ENCODE assay signal across 10 cellular contexts in the genomic region with DNA sequence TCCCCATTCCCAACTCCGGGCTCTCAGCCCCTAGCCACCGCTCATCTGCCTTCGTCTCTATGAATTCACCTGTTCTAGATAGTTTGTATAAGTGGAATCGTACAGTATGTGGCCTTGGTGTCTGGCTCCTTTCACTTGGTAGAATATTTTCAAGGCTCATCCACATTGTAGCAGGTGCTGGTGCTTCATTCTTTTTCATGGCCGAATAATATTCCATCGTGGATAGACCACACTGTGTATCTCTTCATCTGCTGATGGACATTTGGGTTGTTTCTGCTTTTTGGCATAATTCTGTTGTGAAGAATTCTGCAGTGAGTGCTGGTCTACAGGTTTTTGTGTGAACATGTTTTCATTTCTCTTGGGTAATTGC.
DNase-seq lines count a peak whose midpoint lies in the region; ATAC-seq, FAIRE-seq and TF ChIP-seq lines count a peak whose summit lies in the region.
"Had no signal": no experiment of that assay in that cellular context is flagged by ENCODE, and none has a peak within 500 bp of the region (broad histone marks: within the 10 kb centered on the region; RNA-seq: fewer than 3 reads in every experiment).

No MANE protein-coding gene starts in this region.

- no peaks in the 10 kb centered on the region for H3K9me3 ChIP-seq in CD8-positive, alpha-beta T cell (ENCODE audit: low read length)
- no peaks in the 10 kb centered on the region for H3K9me3 ChIP-seq in IMR-90 (ENCODE audit: control insufficient read depth, insufficient read depth, low read length)

- in situ Hi-C loops in IMR-90 (cut with MboI; ENCODE audit: low sequenced_read_pairs) = no loop called here

- H3K4me3 ChIP-seq in CD8-positive, alpha-beta T cell (ENCODE audit: low read depth, low read length) = peak overlapping the region; percentile 51
- H3K4me3 ChIP-seq in IMR-90 (ENCODE audit: insufficient read depth, low read depth, low read length) = no peak overlapping the region

- no peak for TF ChIP-seq CTCF in CD8-positive, alpha-beta T cell (IDR thresholded peaks at IDR 0.05)
- no peak for TF ChIP-seq CTCF in IMR-90 (conservative IDR thresholded peaks at IDR 0.05; ENCODE audit: low read depth, low read length)
- TF ChIP-seq CTCF in brain (conservative IDR thresholded peaks at IDR 0.05) = no peak

- FAIRE-seq in GM19239 (lab: Jason Lieb, UNC) = no peak
- FAIRE-seq: frontal cortex had no signal

- CTCF ChIA-PET in CD8-positive, alpha-beta T cell (lab: Charles Lee) = interaction anchor here (0.7 to 2.0 kb wide), 11 partner anchors 8 to 135 kb away, joined by 3 to 9 read pairs (median 4); no protein-coding TSS in a partner anchor
- CTCF ChIA-PET in IMR-90 (lab: Yijun Ruan, JAX) = no interaction called here

- peaks cover 94% of the 10 kb centered on the region for H3K4me1 ChIP-seq in CD8-positive, alpha-beta T cell (ENCODE audit: insufficient read depth, low read length)
- H3K4me1 ChIP-seq in IMR-90 (ENCODE audit: control insufficient read depth, insufficient read depth, low read length) = peaks cover 31% of the 10 kb centered on the region

- TF ChIP-seq POLR2A in IMR-90 (IDR thresholded peaks at IDR 0.05; ENCODE audit: low read depth, low read length) = no peak

- peaks cover 33% of the 10 kb centered on the region for H3K9me1 ChIP-seq in IMR-90 (ENCODE audit: insufficient read depth, low read length)

- peak overlapping the region; percentile 94 for H3K27ac Mint-ChIP-seq in CD8-positive, alpha-beta T cell
- H3K27ac Mint-ChIP-seq in brain = peak overlapping the region; percentile 94 to 99 (median 97)
- H3K27ac Mint-ChIP-seq in natural killer cell treated with Interleukin-12 subunit alpha and Interleukin-12 subunit beta and Interleukin-15 and Interleukin-18, amount 100 ng/mL, for 72 hours = peak overlapping the region; percentile 86 to 94

- H2AFZ ChIP-seq in IMR-90 (replicated peaks; ENCODE audit: low read length, poor library complexity) = no peak overlapping the region

- H3K14ac ChIP-seq in IMR-90 (replicated peaks; ENCODE audit: low read depth, low read length) = no peak overlapping the region

- H3K4me2 ChIP-seq in IMR-90 (ENCODE audit: low read depth, low read length) = no peak overlapping the region

- no peak overlapping the region for H4K91ac ChIP-seq in IMR-90 (ENCODE audit: insufficient read depth, low read depth, low read length)

- no peak overlapping the region for H3K9ac ChIP-seq in IMR-90 (ENCODE audit: low read depth, low read length)

- intact Hi-C loops in CD8-positive, alpha-beta T cell (cut with DNase I, micrococcal nuclease) = loop anchor here (1.0 to 2.0 kb wide), 4 partner anchors 9 to 35 kb away; no protein-coding TSS in a partner anchor
- intact Hi-C loops in IMR-90 (cut with micrococcal nuclease) = no loop called here

- H3K56ac ChIP-seq in IMR-90 (ENCODE audit: extremely low read depth, insufficient read depth, low read length) = no peak overlapping the region

- H2BK15ac ChIP-seq in IMR-90 (ENCODE audit: low read depth, low read length) = no peak overlapping the region

- H2AK9ac ChIP-seq in IMR-90 (replicated peaks; ENCODE audit: low read depth, low read length, poor library complexity) = no peak overlapping the region

- POLR2A ChIA-PET in CD8-positive, alpha-beta T cell (lab: Charles Lee) = interaction anchor here (0.9 to 4.9 kb wide), 16 partner anchors 10 to 124 kb away, joined by 3 to 32 read pairs (median 6); no protein-coding TSS in a partner anchor
- POLR2A ChIA-PET in IMR-90 (lab: Charles Lee; ENCODE audit: unreplicated experiment) = interaction anchor here (0.7 kb wide), 1 partner anchor 40 kb away, joined by 4 read pairs; no protein-coding TSS in a partner anchor

- peak overlapping the region; percentile 5 for H3K27ac ChIP-seq in CD8-positive, alpha-beta T cell (ENCODE audit: low read depth, low read length)
- no peak overlapping the region for H3K27ac ChIP-seq in IMR-90 (ENCODE audit: insufficient read depth, low read length)

- H2BK20ac ChIP-seq in IMR-90 (ENCODE audit: low read depth, low read length) = no peak overlapping the region

- BruUV-seq in IMR-90 (replicated peaks; lab: Mats Ljungman, UMichigan) = no TSS peak

- H3K18ac ChIP-seq in IMR-90 (ENCODE audit: low read depth, low read length) = no peak overlapping the region

- peaks cover 22 to 90% of the 10 kb centered on the region in 2 experiments for H3K79me1 ChIP-seq in IMR-90 (ENCODE audit: low read depth in 1 of 2, low read length in 2 of 2)

- H4K20me1 ChIP-seq in IMR-90 (ENCODE audit: insufficient read depth, low read length) = peaks cover 95% of the 10 kb centered on the region

- no peak overlapping the region for H2BK5ac ChIP-seq in IMR-90 (ENCODE audit: low read depth, low read length, poor library complexity, severe bottlenecking)

- peak overlapping the region; percentile 9; the same call in 1 of the 2 replicates for H3K23ac ChIP-seq in IMR-90 (ENCODE audit: low read depth, low read length)

- WGBS in IMR-90 (ENCODE audit: extremely low coverage in 2 of 2, insufficient read length in 1 of 2), 2 experiments = 100% methylated on average over 1 of the region's 6 CpGs; no CpG with 5 or more reads in 1 of the 2 experiments

- no peak overlapping the region for H4K8ac ChIP-seq in IMR-90 (ENCODE audit: low read depth in 2 of 2, low read length in 2 of 2)

- no peak for ATAC-seq in CD8-positive, alpha-beta T cell
- no peak for ATAC-seq in IMR-90 (ENCODE audit: low read depth)
- no peak for ATAC-seq in natural killer cell treated with Interleukin-12 subunit alpha and Interleukin-12 subunit beta and Interleukin-15 and Interleukin-18, amount 100 ng/mL, for 72 hours

- no peak for DNase-seq in CD8-positive, alpha-beta T cell
- DNase-seq in IMR-90 (no peak), NCI-H526 treated with DMSO at 0.1 percent for 48 hours (lab: John Stamatoyannopoulos, UW) (no peak), GM19239 (ENCODE audit: insufficient read length, low spot score) (no peak), NCI-H1436 (lab: John Stamatoyannopoulos, UW) (no peak)
- DNase-seq in natural killer cell treated with Interleukin-12 subunit alpha and Interleukin-12 subunit beta and Interleukin-15 and Interleukin-18, amount 100 ng/mL, for 72 hours (ENCODE audit: low spot score) = no peak
- no peak for DNase-seq in stimulated activated naive CD4-positive, alpha-beta T cell treated with Interleukin-2 at 50 U/mL for 16 hours (lab: John Stamatoyannopoulos, UW)
- DNase-seq: NCI-H1417 had no signal

- dilution Hi-C loops in IMR-90 (cut with HindIII; ENCODE audit: low sequenced_read_pairs, unreplicated experiment) = no loop called here

- TF ChIP-seq RAD21 in IMR-90 (IDR thresholded peaks at IDR 0.05; ENCODE audit: low read length) = no peak

- peak overlapping the region; percentile 71 for H3K4me3 Mint-ChIP-seq in CD8-positive, alpha-beta T cell
- H3K4me3 Mint-ChIP-seq in brain = peak overlapping the region in 4 of 5 experiments; percentile 12 to 74 (median 56)
- peak overlapping the region; percentile 81 for H3K4me3 Mint-ChIP-seq in natural killer cell treated with Interleukin-12 subunit alpha and Interleukin-12 subunit beta and Interleukin-15 and Interleukin-18, amount 100 ng/mL, for 72 hours

- peak overlapping the region; percentile 37; the same call in 1 of the 2 replicates for H2AK5ac ChIP-seq in IMR-90 (ENCODE audit: low read depth, low read length)

- no peaks in the 10 kb centered on the region for H3K27me3 ChIP-seq in CD8-positive, alpha-beta T cell (ENCODE audit: insufficient read depth, low read length)
- no peaks in the 10 kb centered on the region for H3K27me3 ChIP-seq in IMR-90 (ENCODE audit: control insufficient read depth, insufficient read depth, low read length)

- peaks cover 45% of the 10 kb centered on the region for H3K36me3 Mint-ChIP-seq in CD8-positive, alpha-beta T cell
- peaks cover 23% of the 10 kb centered on the region for H3K36me3 Mint-ChIP-seq in brain
- H3K36me3 Mint-ChIP-seq in natural killer cell treated with Interleukin-12 subunit alpha and Interleukin-12 subunit beta and Interleukin-15 and Interleukin-18, amount 100 ng/mL, for 72 hours = peaks cover 8% of the 10 kb centered on the region

- no peak overlapping the region for H4K5ac ChIP-seq in IMR-90 (ENCODE audit: low read depth, low read length)

- H3K27me3 Mint-ChIP-seq in CD8-positive, alpha-beta T cell (ENCODE audit: low read depth) = no peaks in the 10 kb centered on the region
- no peaks in the 10 kb centered on the region for H3K27me3 Mint-ChIP-seq in brain
- no peaks in the 10 kb centered on the region for H3K27me3 Mint-ChIP-seq in natural killer cell treated with Interleukin-12 subunit alpha and Interleukin-12 subunit beta and Interleukin-15 and Interleukin-18, amount 100 ng/mL, for 72 hours

- H3K4ac ChIP-seq in IMR-90 (ENCODE audit: low read depth, low read length) = no peak overlapping the region

- no peaks in the 10 kb centered on the region for H3K9me3 Mint-ChIP-seq in CD8-positive, alpha-beta T cell
- peaks cover 0 to 5% (median 0%) of the 10 kb centered on the region in 5 experiments for H3K9me3 Mint-ChIP-seq in brain
- peaks cover 4% of the 10 kb centered on the region for H3K9me3 Mint-ChIP-seq in natural killer cell treated with Interleukin-12 subunit alpha and Interleukin-12 subunit beta and Interleukin-15 and Interleukin-18, amount 100 ng/mL, for 72 hours

- peaks cover 84% of the 10 kb centered on the region for H3K4me1 Mint-ChIP-seq in CD8-positive, alpha-beta T cell (ENCODE audit: low read depth)
- H3K4me1 Mint-ChIP-seq in brain = peaks cover 80% of the 10 kb centered on the region
- peaks cover 67 to 73% of the 10 kb centered on the region in 2 donors for H3K4me1 Mint-ChIP-seq in natural killer cell treated with Interleukin-12 subunit alpha and Interleukin-12 subunit beta and Interleukin-15 and Interleukin-18, amount 100 ng/mL, for 72 hours (ENCODE audit: low read depth in 2 of 2)

- peaks cover 10% of the 10 kb centered on the region for H3K36me3 ChIP-seq in CD8-positive, alpha-beta T cell (ENCODE audit: insufficient read depth, low read length)
- peaks cover 11% of the 10 kb centered on the region; the same call in 1 of the 2 replicates for H3K36me3 ChIP-seq in IMR-90 (ENCODE audit: control insufficient read depth, insufficient read depth, low read length)

- H2BK120ac ChIP-seq in IMR-90 (ENCODE audit: low read depth, low read length) = no peak overlapping the region; the same call in 1 of the 2 replicates

TF ChIP-seq in IMR-90, 13 proteins besides CTCF, POLR2A, EP300 and RAD21:
- TF ChIP-seq MAFK (IDR thresholded peaks at IDR 0.05; ENCODE audit: low read depth, low read length) = no peak
